Comparison of ENCODE assay signal across 8 cellular contexts in genomic region chr18:24138281-24138883, GRCh38. TPM values are rescaled to one million over a fixed set of nuclear protein-coding genes. Genes with fewer than 3 reads are reported as not detected.
DNase-seq lines count a peak whose midpoint lies in the region; TF ChIP-seq lines count a peak whose summit lies in the region.

No MANE protein-coding gene starts in this region.

- H3K9me3 ChIP-seq in HEK293 (ENCODE audit: control insufficient read depth, insufficient read depth, low read depth, low read length): no peaks in the 10 kb centered on the region

- peaks cover 9% of the 10 kb centered on the region for H3K4me1 Mint-ChIP-seq in mesothelial cell of epicardium

- peaks cover 0 to 4% of the 10 kb centered on the region in 2 experiments; a peak in 2 of 3 replicates for H3K36me3 ChIP-seq in HEK293 (ENCODE audit: control insufficient read depth in 2 of 2, insufficient read depth in 1 of 2, low read length in 2 of 2)

- peak overlapping the region; percentile 95 for H3K27ac Mint-ChIP-seq in mesothelial cell of epicardium

- H3K4me1 ChIP-seq in HEK293 (ENCODE audit: control insufficient read depth, insufficient read depth, low read length): peaks cover 4% of the 10 kb centered on the region

- CTCF ChIA-PET in HEK293 (lab: Yijun Ruan, JAX): interaction anchor here (0.6 to 1.4 kb wide), 6 partner anchors 20 to 1328 kb away, joined by 3 to 6 read pairs (median 4); no protein-coding TSS in a partner anchor

- POLR2A ChIA-PET in HEK293 (lab: Yijun Ruan, JAX): interaction anchor here (0.5 to 2.0 kb wide), 63 partner anchors 10 to 697 kb away, joined by 3 to 23 read pairs (median 4); partner anchors contain the start of genes IMPACT, OSBPL1A, RIOK3 and TTC39C

- no peak for DNase-seq in AG09309 (ENCODE audit: low read depth)
- DNase-seq in astrocyte of the spinal cord (ENCODE audit: low read depth, low spot score): no peak
- no peak for DNase-seq in mesothelial cell of epicardium (ENCODE audit: low spot score in 2 of 2, unreplicated experiment in 2 of 2)
- DNase-seq in NCI-H2227 treated with DMSO at 0.1 percent for 48 hours (lab: John Stamatoyannopoulos, UW): no peak
- DNase-seq in SKM-1 treated with dmso at 0.1 percent for 144 hours (lab: John Stamatoyannopoulos, UW; ENCODE audit: unreplicated experiment): no peak
- no peak for DNase-seq in NK-92 treated with Interleukin-12 subunit alpha and Interleukin-12 subunit beta, amount 100 ng/mL, for 24 hours (lab: John Stamatoyannopoulos, UW)
- DNase-seq in putamen (ENCODE audit: low spot score): no peak

- in situ Hi-C loops in astrocyte of the spinal cord (cut with HindIII; ENCODE audit: low sequenced_read_pairs): no loop called here

- H3K4me3 ChIP-seq in AG09309 (ENCODE audit: control insufficient read depth, low read depth, low read length) (peak overlapping the region; percentile 50), HEK293 (ENCODE audit: low read depth, low read length) (peak overlapping the region; percentile 59), astrocyte of the spinal cord (ENCODE audit: low read depth, low read length) (peak overlapping the region; percentile 69)

- H3K4me3 Mint-ChIP-seq in mesothelial cell of epicardium: peak overlapping the region; percentile 83

- H3K27me3 Mint-ChIP-seq in mesothelial cell of epicardium (ENCODE audit: low read depth): no peaks in the 10 kb centered on the region

- TF ChIP-seq CTCF in AG09309 (IDR thresholded peaks at IDR 0.05; ENCODE audit: control insufficient read depth, insufficient read depth, low read depth, low read length, missing control alignments): no peak
- no peak for TF ChIP-seq CTCF in HEK293 (tag by site-specific recombination; IDR thresholded peaks at IDR 0.05)
- no peak for TF ChIP-seq CTCF in astrocyte of the spinal cord (IDR thresholded peaks at IDR 0.05; ENCODE audit: low read depth, low read length)
- TF ChIP-seq CTCF in mesothelial cell of epicardium (IDR thresholded peaks at IDR 0.05; ENCODE audit: unreplicated experiment): no peak

- peaks cover 5% of the 10 kb centered on the region for H3K9me3 Mint-ChIP-seq in mesothelial cell of epicardium

- peaks cover 9% of the 10 kb centered on the region for H3K36me3 Mint-ChIP-seq in mesothelial cell of epicardium

- peak overlapping the region; percentile 77; the same call in 1 of the 2 replicates for H3K27ac ChIP-seq in HEK293 (ENCODE audit: extremely low read depth, low read depth, low read length)

TF ChIP-seq in HEK293, 187 proteins besides CTCF, POLR2A, EP300 and RAD21:
- TF ChIP-seq GFI1B (tag by site-specific recombination; IDR thresholded peaks at IDR 0.05): peak; percentile 62; the same call in 1 of the 2 replicates
- TF ChIP-seq SCRT2 (tag by site-specific recombination; IDR thresholded peaks at IDR 0.05): peak; percentile 86
- TF ChIP-seq ZFP69B (tag by site-specific recombination; IDR thresholded peaks at IDR 0.05): no peak
- TF ChIP-seq ZNF140 (tag by site-specific recombination; IDR thresholded peaks at IDR 0.05): no peak
- peak; percentile 84 for TF ChIP-seq SCRT1 (tag by site-specific recombination; IDR thresholded peaks at IDR 0.05; ENCODE audit: borderline replicate concordance)
- TF ChIP-seq ZNF585B (tag by site-specific recombination; IDR thresholded peaks at IDR 0.05): no peak
- TF ChIP-seq ZNF202 (tag by site-specific recombination; IDR thresholded peaks at IDR 0.05; ENCODE audit: borderline replicate concordance): no peak
- no peak for TF ChIP-seq ZNF704 (tag by site-specific recombination; IDR thresholded peaks at IDR 0.05)

RNA-seq across cellular contexts. Expression of gene CABYR, which starts 0.5 kb away (rescaled TPM):
- total RNA-seq in mesothelial cell of epicardium: 13.1 to 14.8 TPM (median 13.7 TPM) in 3 replicates
